8 cellular contexts compared by ENCODE assay signal in genomic region chr6:30067460-30068139, GRCh38. TPM values are rescaled to one million over a fixed set of nuclear protein-coding genes. Genes with fewer than 3 reads are reported as not detected.
A peak's percentile ranks its signal among the peaks of the same experiment; 100 is the strongest.
DNase-seq lines count a peak whose midpoint lies in the region; ATAC-seq and TF ChIP-seq lines count a peak whose summit lies in the region.

No MANE protein-coding gene starts in this region.

- H3K36me3 ChIP-seq in H7 (replicated peaks; ENCODE audit: control insufficient read depth, insufficient read depth, low read length): 0 out of 2 replicates have a peak, but pooled peaks cover 1% of the 10 kb centered on the region
- peaks cover 0 to 45% (median 13%) of the 10 kb centered on the region in 9 donors for H3K36me3 ChIP-seq in heart right ventricle
- peaks cover 23% of the 10 kb centered on the region for H3K36me3 ChIP-seq in skeletal muscle satellite cell (ENCODE audit: insufficient read depth, low read length)

- peaks cover 3 to 45% (median 40%) of the 10 kb centered on the region in 9 donors for H3K4me1 ChIP-seq in heart right ventricle
- peaks cover 17% of the 10 kb centered on the region for H3K4me1 ChIP-seq in skeletal muscle satellite cell (ENCODE audit: control insufficient read depth, insufficient read depth, low read length)

- H3K9me3 ChIP-seq in heart right ventricle (no peaks in the 10 kb centered on the region), skeletal muscle satellite cell (replicated peaks; ENCODE audit: low read length) (no peaks in the 10 kb centered on the region)

- TF ChIP-seq CTCF in VCaP (conservative IDR thresholded peaks at IDR 0.05) (no peak), heart right ventricle (IDR thresholded peaks at IDR 0.05) (no peak)

- ATAC-seq in heart right ventricle (no peak), HG03135 (IDR thresholded peaks at IDR 0.05; ENCODE audit: unreplicated experiment) (no peak)

- H3K4me3 ChIP-seq in H7 (ENCODE audit: insufficient read depth, low read depth, low read length): peak overlapping the region; percentile 77
- H3K4me3 ChIP-seq in heart right ventricle: peak overlapping the region; percentile 42 to 91 (median 74)
- H3K4me3 ChIP-seq in skeletal muscle satellite cell (ENCODE audit: low read length): peak overlapping the region; percentile 75

- 10 to 15% methylated on average over 8 of the region's 8 CpGs for WGBS in heart right ventricle, 2 donors

- intact Hi-C loops in heart right ventricle (cut with DNase I): loop anchor here in 6 of 10 donors (1.0 to 5.0 kb wide), 3 partner anchors 35 kb away; no protein-coding TSS in a partner anchor

- H3K9ac ChIP-seq in skeletal muscle satellite cell (ENCODE audit: low read depth, low read length): peak overlapping the region; percentile 86

- H3K27ac ChIP-seq in VCaP: peak overlapping the region; percentile 89
- peak overlapping the region; percentile 48 to 96 (median 90) for H3K27ac ChIP-seq in heart right ventricle

- H3K27me3 ChIP-seq in H7 (ENCODE audit: control insufficient read depth, insufficient read depth, low read length): peaks cover 27% of the 10 kb centered on the region
- H3K27me3 ChIP-seq in heart right ventricle: peaks cover 0 to 23% (median 17%) of the 10 kb centered on the region in 7 donors
- H3K27me3 ChIP-seq in skeletal muscle satellite cell (ENCODE audit: control insufficient read depth, insufficient read depth, low read length): peaks cover 13% of the 10 kb centered on the region

- peak overlapping the region; percentile 80 for H3K4me2 ChIP-seq in skeletal muscle satellite cell (ENCODE audit: low read length)

- DNase-seq in H7 (peak; percentile 91), heart right ventricle (no peak), NCI-H1436 (lab: John Stamatoyannopoulos, UW) (no peak)
- no peak for DNase-seq in activated CD4-positive, CD25-positive, alpha-beta regulatory T cell (lab: John Stamatoyannopoulos, UW)
- no peak for DNase-seq in activated CD4-positive, alpha-beta T cell treated with anti-CD3 and anti-CD28 coated beads, Interleukin-2, amount 50 U/mL, for 48 hours

RNA-seq across cellular contexts. Expression of gene PPP1R11, which starts 0.6 kb away (rescaled TPM):
- total RNA-seq in H7 (2014; rRNA removed; shearing (Covaris generic)): 26.1 and 27.2 TPM in 2 replicates
- total RNA-seq in heart right ventricle: 10 to 100 TPM; 38.6 to 56.5 (median 46.8) TPM
- polyA plus RNA-seq in heart right ventricle: 10 to 100 TPM; 30.6 to 75.4 TPM
- total RNA-seq in skeletal muscle satellite cell (2012; rRNA removed): 29.4 and 38.9 TPM in 2 replicates

RNA-seq across cellular contexts. Expression of gene POLR1H, which starts 6.5 kb away (rescaled TPM):
- total RNA-seq in H7 (2014; rRNA removed; shearing (Covaris generic)): 42.6 and 43.5 TPM in 2 replicates
- 10 to 100 TPM; 11.5 to 21.8 (median 14.7) TPM for total RNA-seq in heart right ventricle
- 10 to 100 TPM; 17.2 to 45.2 TPM for polyA plus RNA-seq in heart right ventricle
- total RNA-seq in skeletal muscle satellite cell (2012; rRNA removed): 36.5 and 44.1 TPM in 2 replicates

RNA-seq across cellular contexts. Expression of gene RNF39, which starts 8.0 kb away (rescaled TPM):
- total RNA-seq in H7 (2014; rRNA removed; shearing (Covaris generic)): 0.14 TPM in 1 of 2 replicates, not detected in the other
- total RNA-seq in heart right ventricle: not detected
- polyA plus RNA-seq in heart right ventricle: under 1 TPM in 1 of 2 donors, not detected in 1; 0.15 TPM
- not detected in 2 replicates for total RNA-seq in skeletal muscle satellite cell (2012; rRNA removed)

RNA-seq across cellular contexts. Expression of gene TRIM31, which starts 45.3 kb away (rescaled TPM):
- total RNA-seq in H7 (2014; rRNA removed; shearing (Covaris generic)): not detected in 2 replicates
- total RNA-seq in heart right ventricle: not detected
- polyA plus RNA-seq in heart right ventricle: not detected
- total RNA-seq in skeletal muscle satellite cell (2012; rRNA removed): not detected in 2 replicates
